In genomic region chr18:63567825-63568224, GRCh38 we compare ENCODE assay signal across 1 cellular context.
TF ChIP-seq lines count a peak whose summit lies in the region.

No MANE protein-coding gene starts in this region.

TF ChIP-seq in HepG2, 621 proteins besides CTCF, POLR2A, EP300 and RAD21:
- TF ChIP-seq, protein P1, sequence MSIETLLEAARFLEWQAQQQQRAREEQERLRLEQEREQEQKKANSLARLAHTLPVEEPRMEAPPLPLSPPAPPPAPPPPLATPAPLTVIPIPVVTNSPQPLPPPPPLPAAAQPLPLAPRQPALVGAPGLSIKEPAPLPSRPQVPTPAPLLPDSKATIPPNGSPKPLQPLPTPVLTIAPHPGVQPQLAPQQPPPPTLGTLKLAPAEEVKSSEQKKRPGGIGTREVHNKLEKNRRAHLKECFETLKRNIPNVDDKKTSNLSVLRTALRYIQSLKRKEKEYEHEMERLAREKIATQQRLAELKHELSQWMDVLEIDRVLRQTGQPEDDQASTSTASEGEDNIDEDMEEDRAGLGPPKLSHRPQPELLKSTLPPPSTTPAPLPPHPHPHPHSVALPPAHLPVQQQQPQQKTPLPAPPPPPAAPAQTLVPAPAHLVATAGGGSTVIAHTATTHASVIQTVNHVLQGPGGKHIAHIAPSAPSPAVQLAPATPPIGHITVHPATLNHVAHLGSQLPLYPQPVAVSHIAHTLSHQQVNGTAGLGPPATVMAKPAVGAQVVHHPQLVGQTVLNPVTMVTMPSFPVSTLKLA (IDR thresholded peaks at IDR 0.05), result peak; percentile 95
- TF ChIP-seq SAFB2 (CRISPR knock-in tag; IDR thresholded peaks at IDR 0.05; ENCODE audit: borderline replicate concordance, low read depth), result no peak
